Comparison of ENCODE assay signal across 29 cellular contexts in genomic region chr12:101686176-101686575, GRCh38. TPM values are rescaled to one million over a fixed set of nuclear protein-coding genes. Genes with fewer than 3 reads are reported as not detected.
"Had no signal": no experiment of that assay in that cellular context is flagged by ENCODE, and none has a peak within 500 bp of the region (broad histone marks: within the 10 kb centered on the region; RNA-seq: fewer than 3 reads in every experiment).

No MANE protein-coding gene starts in this region.

- H3K27ac Mint-ChIP-seq: activated CD8-positive, alpha-beta T cell treated with anti-CD3 and anti-CD28 coated beads, Interleukin-2, amount 10 ng/mL, durations not matched to agents 7 days and 5 days; activated naive CD8-positive, alpha-beta T cell; IgD-negative memory B cell; T-helper 17 cell; WTC11 had no signal

- H3K9me3 Mint-ChIP-seq: IgD-negative memory B cell, WTC11 had no signal

- H3K4me2 ChIP-seq: KMS-11 had no signal

- H3K4me1 Mint-ChIP-seq: T-helper 17 cell had no signal

- H3K9ac ChIP-seq: KMS-11 had no signal

- DNase-seq: activated CD4-positive, alpha-beta T cell treated with anti-CD3 and anti-CD28 coated beads for 48 hours; activated CD4-positive, alpha-beta T cell treated with anti-CD3 and anti-CD28 coated beads, Interleukin-2, amount 50 U/mL, for 4 hours; activated CD4-positive, CD25-positive, alpha-beta regulatory T cell treated with anti-CD3 and anti-CD28 coated beads, Interleukin-2, amount 50 U/mL, for 72 hours; activated CD8-positive, alpha-beta memory T cell treated with anti-CD3 and anti-CD28 coated beads, Interleukin-2, amount 50 U/mL, for 48 hours; activated CD8-positive, alpha-beta T cell treated with anti-CD3 and anti-CD28 coated beads, Interleukin-2, amount 10 ng/mL, durations not matched to agents 7 days and 5 days; activated effector memory CD4-positive, alpha-beta T cell treated with Interleukin-2 at 50 U/mL for 16 hours; activated naive CD4-positive, alpha-beta T cell; activated T-cell treated with anti-CD3 and anti-CD28 coated beads, Interleukin-2, amount 50 U/mL, for 1 hour; brain microvascular endothelial cell; MG63; MV-4-11; NCI-H1092 treated with DMSO at 0.1 percent for 48 hours; NCI-H1436; NCI-H1694 treated with DMSO at 0.1 percent for 48 hours; NCI-H2029 treated with DMSO at 0.1 percent for 48 hours; NCI-H345; NCI-H510A treated with DMSO at 0.1 percent for 48 hours; NCI-H69; PC-3; SIG-M5; T-helper 17 cell; T-helper 9 cell had no signal

- H3K4me3 Mint-ChIP-seq: activated CD8-positive, alpha-beta T cell treated with anti-CD3 and anti-CD28 coated beads, Interleukin-2, amount 10 ng/mL, durations not matched to agents 7 days and 5 days; activated naive CD8-positive, alpha-beta T cell; IgD-negative memory B cell; T-helper 17 cell; WTC11 had no signal

- FAIRE-seq: astrocyte, RCC 7860 had no signal

- H3K9me3 ChIP-seq: MG63 had no signal

- H3K36me3 Mint-ChIP-seq: WTC11 had no signal

- ATAC-seq: activated CD8-positive, alpha-beta T cell treated with anti-CD3 and anti-CD28 coated beads, Interleukin-2, amount 10 ng/mL, durations not matched to agents 7 days and 5 days; PC-3; T-helper 17 cell; WTC11 had no signal

- H3K36me3 ChIP-seq: brain microvascular endothelial cell, cardiac muscle cell, MG63 had no signal

- H3K27ac ChIP-seq: brain microvascular endothelial cell, cardiac muscle cell, KMS-11 had no signal

- H3K27me3 ChIP-seq: brain microvascular endothelial cell, cardiac muscle cell, MG63 had no signal

- H3K4me3 ChIP-seq: cardiac muscle cell, MG63 had no signal

RNA-seq across cellular contexts. Expression of gene SYCP3, which starts 53.1 kb away (rescaled TPM):
- total RNA-seq: astrocyte, cardiac muscle cell, PC-3 had no signal
